7 cellular contexts compared by ENCODE assay signal in genomic region chr11:39220069-39220468, GRCh38.
"Had no signal": no experiment of that assay in that cellular context is flagged by ENCODE, and none has a peak within 500 bp of the region (broad histone marks: within the 10 kb centered on the region; RNA-seq: fewer than 3 reads in every experiment).

No MANE protein-coding gene starts in this region.

- H2AFZ ChIP-seq: GM23338 had no signal

- H3K4me2 ChIP-seq: GM23338 had no signal

- H3K4me3 ChIP-seq: GM23338, K562 had no signal

- H3K27ac Mint-ChIP-seq: GM23338, H9 had no signal

- H3K4me1 Mint-ChIP-seq: GM23338, H9 had no signal

- DNase-seq: H9, HCEC 1CT, KG1 had no signal

- H3K4me3 Mint-ChIP-seq: GM23338, H9 had no signal

- ATAC-seq: GM23338, HepG2, K562 had no signal

- H3K9me3 Mint-ChIP-seq: GM23338 had no signal

- H3K27ac ChIP-seq: HL-60 had no signal
